8 cellular contexts compared by ENCODE assay signal in genomic region chr16:84699712-84700517, GRCh38. TPM values are rescaled to one million over a fixed set of nuclear protein-coding genes. Genes with fewer than 3 reads are reported as not detected.
DNase-seq lines count a peak whose midpoint lies in the region; ATAC-seq and TF ChIP-seq lines count a peak whose summit lies in the region.

USP10 (plus strand) TSS chr16:84700000; CDS start chr16:84700091, 91 bp downstream.

- peaks cover 13% of the 10 kb centered on the region for H3K4me1 ChIP-seq in HEK293 (ENCODE audit: control insufficient read depth, insufficient read depth, low read length)
- H3K4me1 ChIP-seq in adipocyte (ENCODE audit: control insufficient read depth, insufficient read depth, low read length), result peaks cover 10% of the 10 kb centered on the region
- peaks cover 28 to 41% (median 29%) of the 10 kb centered on the region in 4 donors for H3K4me1 ChIP-seq in upper lobe of left lung

- H3K9me3 ChIP-seq in HEK293 (ENCODE audit: control insufficient read depth, insufficient read depth, low read depth, low read length), result no peaks in the 10 kb centered on the region
- no peaks in the 10 kb centered on the region for H3K9me3 ChIP-seq in adipocyte (ENCODE audit: control insufficient read depth, low read length)
- no peaks in the 10 kb centered on the region for H3K9me3 ChIP-seq in upper lobe of left lung

- H3K4me3 Mint-ChIP-seq in T-cell, result peak within 1 kb of the TSS; percentile 93 to 99 (median 96)
- peak within 1 kb of the TSS; percentile 96 for H3K4me3 Mint-ChIP-seq in progenitor cell of endocrine pancreas (ENCODE audit: low read depth)

- DNase-seq in NB4 (ENCODE audit: low read depth) (peak; percentile 84), T-cell (peak; percentile 67 to 85 (median 79)), adipocyte (ENCODE audit: low read depth) (peak; percentile 92), left cardiac atrium (peak; percentile 80), progenitor cell of endocrine pancreas (ENCODE audit: low spot score, unreplicated experiment) (peak; percentile 78), upper lobe of left lung (peak; percentile 84 to 97)

- peak within 1 kb of the TSS; percentile 81 for H3K9ac ChIP-seq in adipocyte (ENCODE audit: low read length)

- H3K27ac Mint-ChIP-seq in T-cell (peak within 1 kb of the TSS; percentile 95 to 96), progenitor cell of endocrine pancreas (peak within 1 kb of the TSS; percentile 98)

- POLR2A ChIA-PET in HEK293 (lab: Yijun Ruan, JAX), result interaction anchor here (1.1 to 1.3 kb wide), 4 partner anchors 13 to 30 kb away, joined by 3 to 4 read pairs (median 4); no protein-coding TSS in a partner anchor
- POLR2A ChIA-PET in T-cell (lab: Charles Lee), result no interaction called here

- peak within 1 kb of the TSS; percentile 94 for H3K4me3 ChIP-seq in GM08714 (ENCODE audit: low read length)
- H3K4me3 ChIP-seq in HEK293 (ENCODE audit: low read depth, low read length), result peak within 1 kb of the TSS; percentile 69
- H3K4me3 ChIP-seq in NB4 (ENCODE audit: low read depth, low read length), result peak within 1 kb of the TSS; percentile 94
- peak within 1 kb of the TSS; percentile 90 for H3K4me3 ChIP-seq in adipocyte (ENCODE audit: low read length)
- peak within 1 kb of the TSS; percentile 81 to 100 (median 93) for H3K4me3 ChIP-seq in upper lobe of left lung

- 0% methylated on average over 33 of the region's 106 CpGs; no CpG with 5 or more reads in 1 of the 2 donors for WGBS in upper lobe of left lung, 2 donors

- no peaks in the 10 kb centered on the region for H3K36me3 Mint-ChIP-seq in T-cell
- H3K36me3 Mint-ChIP-seq in progenitor cell of endocrine pancreas (ENCODE audit: insufficient read depth), result no peaks in the 10 kb centered on the region

- ATAC-seq in T-cell (replicated peaks in 1 of 4) (peak; percentile 84 to 86 (median 85)), left cardiac atrium (peak; percentile 93 to 97), upper lobe of left lung (ENCODE audit: low FRiP score in 2 of 2) (peak; percentile 65 to 95)

- peaks cover 44 to 48% (median 47%) of the 10 kb centered on the region in 3 donors for H3K4me1 Mint-ChIP-seq in T-cell
- H3K4me1 Mint-ChIP-seq in progenitor cell of endocrine pancreas (ENCODE audit: low read depth), result peaks cover 34% of the 10 kb centered on the region

- H3K27me3 Mint-ChIP-seq in T-cell (no peaks in the 10 kb centered on the region), progenitor cell of endocrine pancreas (no peaks in the 10 kb centered on the region)

- peak; percentile 83 for TF ChIP-seq POLR2A in NB4 (IDR thresholded peaks at IDR 0.05; ENCODE audit: extremely low read depth, insufficient read length)
- peak in 1 of 4 donors; percentile 63 for TF ChIP-seq POLR2A in upper lobe of left lung (IDR thresholded peaks at IDR 0.05)

- H3K27ac ChIP-seq in HEK293 (ENCODE audit: extremely low read depth, low read depth, low read length) (peak within 1 kb of the TSS; percentile 91), upper lobe of left lung (peak within 1 kb of the TSS; percentile 77 to 95 (median 89))

- intact Hi-C loops in left cardiac atrium (cut with DNase I), result no loop called here

- CTCF ChIA-PET in HEK293 (lab: Yijun Ruan, JAX) (interaction anchor here (0.9 to 2.0 kb wide), 4 partner anchors 26 to 54 kb away, joined by 3 to 11 read pairs (median 5); no protein-coding TSS in a partner anchor), T-cell (lab: Charles Lee) (interaction anchor here in 1 of 2 donors (1.0 to 1.4 kb wide), 7 partner anchors 21 to 53 kb away, joined by 3 to 7 read pairs (median 5); no protein-coding TSS in a partner anchor)

- H3K27me3 ChIP-seq in adipocyte (replicated peaks; ENCODE audit: control insufficient read depth, insufficient read depth, low read length), result no peaks in the 10 kb centered on the region
- H3K27me3 ChIP-seq in upper lobe of left lung, result no peaks in the 10 kb centered on the region

- no peak for TF ChIP-seq CTCF in HEK293 (tag by site-specific recombination; IDR thresholded peaks at IDR 0.05)
- TF ChIP-seq CTCF in NB4 (IDR thresholded peaks at IDR 0.05; ENCODE audit: low read depth, low read length), result no peak
- no peak for TF ChIP-seq CTCF in progenitor cell of endocrine pancreas (IDR thresholded peaks at IDR 0.05; ENCODE audit: unreplicated experiment)
- peak in 3 of 6 experiments; percentile 19 to 25 (median 20) for TF ChIP-seq CTCF in upper lobe of left lung (IDR thresholded peaks at IDR 0.05)

- TF ChIP-seq EP300 in upper lobe of left lung (IDR thresholded peaks at IDR 0.05), result no peak

- H3K9me3 Mint-ChIP-seq in T-cell (no peaks in the 10 kb centered on the region), progenitor cell of endocrine pancreas (ENCODE audit: low read depth) (peaks cover 3% of the 10 kb centered on the region)

- H3K36me3 ChIP-seq in HEK293 (ENCODE audit: control insufficient read depth in 2 of 2, insufficient read depth in 1 of 2, low read length in 2 of 2) (no peaks in the 10 kb centered on the region), adipocyte (ENCODE audit: control insufficient read depth, insufficient read depth, low read length, severe bottlenecking) (no peaks in the 10 kb centered on the region), upper lobe of left lung (no peaks in the 10 kb centered on the region)

TF ChIP-seq in HEK293, 187 proteins besides CTCF, POLR2A, EP300 and RAD21 (continues in another document):
- TF ChIP-seq ZNF335 (tag by site-specific recombination; conservative IDR thresholded peaks at IDR 0.05) (peak; percentile 74), ZBTB10 (tag by site-specific recombination; IDR thresholded peaks at IDR 0.05) (no peak), ZNF211 (tag by site-specific recombination; IDR thresholded peaks at IDR 0.05; ENCODE audit: low read depth) (no peak), OVOL3 (tag by site-specific recombination; IDR thresholded peaks at IDR 0.05) (no peak), ZNF830 (tag by site-specific recombination; IDR thresholded peaks at IDR 0.05; ENCODE audit: low read depth) (no peak), ZNF624 (tag by site-specific recombination; IDR thresholded peaks at IDR 0.05) (no peak), ZNF558 (tag by site-specific recombination; IDR thresholded peaks at IDR 0.05) (no peak), ZNF175 (tag by site-specific recombination; IDR thresholded peaks at IDR 0.05) (no peak), ZFP69B (tag by site-specific recombination; IDR thresholded peaks at IDR 0.05) (peak; percentile 21; the same call in 1 of the 2 replicates), ZBTB44 (tag by site-specific recombination; IDR thresholded peaks at IDR 0.05) (no peak), ZBTB48 (tag by site-specific recombination; IDR thresholded peaks at IDR 0.05) (no peak), ZNF701 (tag by site-specific recombination; IDR thresholded peaks at IDR 0.05) (no peak), PRDM6 (tag by site-specific recombination; IDR thresholded peaks at IDR 0.05) (no peak), ZNF473 (tag by site-specific recombination; IDR thresholded peaks at IDR 0.05) (no peak), KLF10 (tag by site-specific recombination; IDR thresholded peaks at IDR 0.05) (no peak), ZNF48 (tag by site-specific recombination; IDR thresholded peaks at IDR 0.05) (no peak)

RNA-seq across cellular contexts. Expression of gene USP10, which starts in this region (rescaled TPM):
- total RNA-seq in T-cell (100 to 1,000 TPM in 3 of 5 donors, 10 to 100 TPM in 2; 80.4 to 122 (median 104) TPM), left cardiac atrium (10 to 100 TPM; 66.7 to 70.7 TPM), progenitor cell of endocrine pancreas (124 and 139 TPM in 2 replicates), upper lobe of left lung (10 to 100 TPM; 40.9 to 64.7 (median 51.5) TPM)

Comparison
In these comparisons a context has a peak if more than half of its experiments do, and no peak if none do; other contexts are left out.
1. Peak in every context shown above with its lines: DNase-seq, ATAC-seq, H3K4me3 ChIP-seq and H3K27ac ChIP-seq.